ENCODE assay signal across 11 cellular contexts in genomic region chr19:4326837-4327251, GRCh38. TPM values are rescaled to one million over a fixed set of nuclear protein-coding genes. Genes with fewer than 3 reads are reported as not detected.
A peak's percentile ranks its signal among the peaks of the same experiment; 100 is the strongest.
DNase-seq lines count a peak whose midpoint lies in the region; ATAC-seq and TF ChIP-seq lines count a peak whose summit lies in the region.
"Had no signal": no experiment of that assay in that cellular context is flagged by ENCODE, and none has a peak within 500 bp of the region (broad histone marks: within the 10 kb centered on the region; RNA-seq: fewer than 3 reads in every experiment).

No MANE protein-coding gene starts in this region.

- intact Hi-C loops in ovary (cut with DNase I) (no loop called here), right lobe of liver (cut with DNase I) (no loop called here)

- H3K27me3 ChIP-seq in endodermal cell (ENCODE audit: control insufficient read depth, insufficient read depth, low read length, poor library complexity, severe bottlenecking): peaks cover 17% of the 10 kb centered on the region
- no peaks in the 10 kb centered on the region for H3K27me3 ChIP-seq in ovary
- no peaks in the 10 kb centered on the region for H3K27me3 ChIP-seq in right lobe of liver

- H3K9me3 Mint-ChIP-seq in T-cell (no peaks in the 10 kb centered on the region), endodermal cell (peaks cover 2% of the 10 kb centered on the region)

- H3K9me3 ChIP-seq in endodermal cell (ENCODE audit: control insufficient read depth, low read length) (no peaks in the 10 kb centered on the region), ovary (no peaks in the 10 kb centered on the region), right lobe of liver (no peaks in the 10 kb centered on the region)

- H3K4me1 Mint-ChIP-seq in T-cell (peaks cover 25 to 30% (median 26%) of the 10 kb centered on the region in 3 donors), endodermal cell (peaks cover 5% of the 10 kb centered on the region)

- H3K4me3 Mint-ChIP-seq in T-cell: peak overlapping the region; percentile 68 to 87 (median 79)
- peak overlapping the region; percentile 67 for H3K4me3 Mint-ChIP-seq in endodermal cell

- no peak overlapping the region for H3K27ac Mint-ChIP-seq in T-cell
- H3K27ac Mint-ChIP-seq in endodermal cell: no peak overlapping the region

- H3K27ac ChIP-seq in endodermal cell (ENCODE audit: low read depth, low read length) (no peak overlapping the region), ovary (no peak overlapping the region), right lobe of liver (no peak overlapping the region)

- H3K27me3 Mint-ChIP-seq in T-cell (peaks cover 0 to 4% of the 10 kb centered on the region in 2 donors), endodermal cell (ENCODE audit: insufficient read depth) (peaks cover 7% of the 10 kb centered on the region)

- TF ChIP-seq POLR2A in ovary (IDR thresholded peaks at IDR 0.05) (no peak), right lobe of liver (IDR thresholded peaks at IDR 0.05) (no peak)

- H3K36me3 Mint-ChIP-seq in T-cell: no peaks in the 10 kb centered on the region
- peaks cover 11% of the 10 kb centered on the region for H3K36me3 Mint-ChIP-seq in endodermal cell (ENCODE audit: low read depth)

- no peak for ATAC-seq in T-cell (replicated peaks in 1 of 4)
- no peak for ATAC-seq in right lobe of liver
- ATAC-seq in GM18502 (IDR thresholded peaks at IDR 0.05; ENCODE audit: poor library complexity, unreplicated experiment): no peak

- TF ChIP-seq CTCF in endodermal cell (conservative IDR thresholded peaks at IDR 0.05) (no peak), ovary (IDR thresholded peaks at IDR 0.05) (no peak), right lobe of liver (IDR thresholded peaks at IDR 0.05) (no peak)

- H3K36me3 ChIP-seq in endodermal cell (ENCODE audit: control insufficient read depth, insufficient read depth, low read length) (no peaks in the 10 kb centered on the region), ovary (no peaks in the 10 kb centered on the region), right lobe of liver (peaks cover 0 to 7% (median 0%) of the 10 kb centered on the region in 4 donors)

- WGBS in endodermal cell (ENCODE audit: insufficient coverage in 1 of 2, insufficient read length in 1 of 2), 2 experiments: 8 to 12% methylated on average over 20 to 33 of the region's 33 CpGs
- WGBS in ovary, 3 donors: 1 to 9% (median 4%) methylated on average over 27 to 33 of the region's 33 CpGs
- WGBS in right lobe of liver (ENCODE audit: insufficient coverage, low coverage, low lambda C conversion rate, missing lambda C conversion rate): 57% methylated on average over 9 of the region's 33 CpGs

- POLR2A ChIA-PET in T-cell (lab: Charles Lee): no interaction called here

- peak; percentile 39 for DNase-seq in NCI-H82 (lab: John Stamatoyannopoulos, UW)
- DNase-seq in NCI-H82 treated with DMSO at 0.1 percent for 48 hours (lab: John Stamatoyannopoulos, UW; ENCODE audit: unreplicated experiment): no peak
- peak in 4 of 34 experiments; percentile 19 to 26 (median 23) for DNase-seq in T-cell
- peak; percentile 90 for DNase-seq in endodermal cell
- DNase-seq in ovary: peak; percentile 35 to 67 (median 61)
- DNase-seq in right lobe of liver: no peak
- DNase-seq in hypothalamus (lab: John Stamatoyannopoulos, UW): no peak
- DNase-seq: NCI-H524 treated with DMSO at 0.1 percent for 48 hours had no signal

- H3K9ac ChIP-seq in endodermal cell (ENCODE audit: extremely low read depth, low read length, poor library complexity, severe bottlenecking): no peak overlapping the region

- no peaks in the 10 kb centered on the region for H3K4me1 ChIP-seq in endodermal cell (ENCODE audit: control insufficient read depth, insufficient read depth, low read length)
- H3K4me1 ChIP-seq in ovary (ENCODE audit: insufficient read depth): peaks cover 6% of the 10 kb centered on the region
- H3K4me1 ChIP-seq in right lobe of liver: no peaks in the 10 kb centered on the region

- no peak for TF ChIP-seq EP300 in ovary (IDR thresholded peaks at IDR 0.05)

- CTCF ChIA-PET in T-cell (lab: Charles Lee): no interaction called here

- no peak overlapping the region for H3K4me3 ChIP-seq in endodermal cell (ENCODE audit: low read length)
- peak overlapping the region; percentile 48 for H3K4me3 ChIP-seq in ovary
- no peak overlapping the region for H3K4me3 ChIP-seq in right lobe of liver

RNA-seq across cellular contexts. Expression of gene STAP2, which starts 11.8 kb away (rescaled TPM):
- 1 to 10 TPM; 2.3 to 3.7 (median 2.9) TPM for total RNA-seq in T-cell
- 10 to 100 TPM; 12.7 to 13.3 TPM for total RNA-seq in endodermal cell
- polyA plus RNA-seq in endodermal cell (2013, experiment 1 of 2): 10.3 TPM
- polyA plus RNA-seq in endodermal cell (2013, experiment 2 of 2): 9.6 TPM
- 10 to 100 TPM; 10.3 to 32.5 (median 17.5) TPM for total RNA-seq in ovary
- polyA plus RNA-seq in ovary: 10 to 100 TPM in 1 of 2 donors, 1 to 10 TPM in 1; 9.7 to 18.8 TPM
- total RNA-seq in right lobe of liver: 10 to 100 TPM; 21.4 to 51.5 (median 43.0) TPM

RNA-seq across cellular contexts. Expression of gene MPND, which starts 16.5 kb away (rescaled TPM):
- total RNA-seq in T-cell (10 to 100 TPM; 10.7 to 27.3 (median 22.6) TPM), endodermal cell (10 to 100 TPM; 51.5 to 55.9 TPM), ovary (10 to 100 TPM in 5 of 7 donors, 1 to 10 TPM in 2; 5.2 to 31.1 (median 20.3) TPM), right lobe of liver (10 to 100 TPM in 5 of 6 experiments, 1 to 10 TPM in 1; 6.4 to 21.7 (median 19.6) TPM)
- polyA plus RNA-seq in endodermal cell (2013, experiment 1 of 2): 32.8 TPM
- polyA plus RNA-seq in endodermal cell (2013, experiment 2 of 2): 30.6 TPM
- polyA plus RNA-seq in ovary: 10 to 100 TPM in 1 of 2 donors, 1 to 10 TPM in 1; 2.4 to 14.5 TPM

RNA-seq across cellular contexts. Expression of gene FSD1, which starts 22.4 kb away (rescaled TPM):
- 1 to 10 TPM; 2.8 to 4.1 (median 3.4) TPM for total RNA-seq in T-cell
- 10 to 100 TPM; 33.3 to 37.9 TPM for total RNA-seq in endodermal cell
- 66.1 TPM for polyA plus RNA-seq in endodermal cell (2013, experiment 1 of 2)
- 53.5 TPM for polyA plus RNA-seq in endodermal cell (2013, experiment 2 of 2)
- under 1 TPM in 2 of 7 donors, not detected in 5; 0.11 to 0.18 TPM for total RNA-seq in ovary
- under 1 TPM in 1 of 2 donors, not detected in 1; 0.48 TPM for polyA plus RNA-seq in ovary
- 1 to 10 TPM in 1 of 6 experiments, under 1 TPM in 3, not detected in 2; 0.19 to 2.2 (median 0.52) TPM for total RNA-seq in right lobe of liver

RNA-seq across cellular contexts. Expression of gene TMIGD2, which starts 24.7 kb away (rescaled TPM):
- 10 to 100 TPM; 13.5 to 44.0 (median 32.4) TPM for total RNA-seq in T-cell
- under 1 TPM; 0.58 to 0.70 TPM for total RNA-seq in endodermal cell
- polyA plus RNA-seq in endodermal cell (2013, experiment 1 of 2): 0.93 TPM
- polyA plus RNA-seq in endodermal cell (2013, experiment 2 of 2): 0.87 TPM
- under 1 TPM in 1 of 7 donors, not detected in 6; 0.36 TPM for total RNA-seq in ovary
- polyA plus RNA-seq in ovary: under 1 TPM in 1 of 2 donors, not detected in 1; 0.29 TPM
- total RNA-seq in right lobe of liver: under 1 TPM in 2 of 6 experiments, not detected in 4; 0.24 to 0.32 TPM
- total RNA-seq: A172, lower leg skin had no signal

RNA-seq across cellular contexts. Expression of gene SHD, which starts 47.8 kb away (rescaled TPM):
- total RNA-seq in T-cell (under 1 TPM in 1 of 5 donors, not detected in 4; 0.19 TPM), endodermal cell (1 to 10 TPM; 2.8 to 6.6 TPM), ovary (under 1 TPM in 2 of 7 donors, not detected in 5; 0.24 to 0.48 TPM), right lobe of liver (1 to 10 TPM; 1.7 to 9.7 (median 6.4) TPM)
- polyA plus RNA-seq in endodermal cell (2013, experiment 1 of 2): 10.1 TPM
- 9.9 TPM for polyA plus RNA-seq in endodermal cell (2013, experiment 2 of 2)
- polyA plus RNA-seq in ovary: under 1 TPM in 1 of 2 donors, not detected in 1; 0.86 TPM
- total RNA-seq: lower leg skin had no signal

Comparison
In these comparisons a context has a peak if more than half of its experiments do, and no peak if none do; other contexts are left out.
1. DNase-seq: peak in NCI-H82 (single experiment), endodermal cell (single experiment) and ovary (5 of 5); none in NCI-H82 treated with DMSO at 0.1 percent for 48 hours (single experiment), right lobe of liver (0 of 3) and hypothalamus (0 of 51).
2. RNA of gene FSD1, which starts 22.4 kb away (total RNA-seq): 33.3 to 37.9 TPM in endodermal cell; 2.8 to 4.1 TPM in T-cell, 0.19 to 2.2 TPM in right lobe of liver and 0.11 to 0.18 TPM in ovary; every median in the first group is over 4 times any median in the second.